8 cellular contexts compared by ENCODE assay signal in the genomic region with DNA sequence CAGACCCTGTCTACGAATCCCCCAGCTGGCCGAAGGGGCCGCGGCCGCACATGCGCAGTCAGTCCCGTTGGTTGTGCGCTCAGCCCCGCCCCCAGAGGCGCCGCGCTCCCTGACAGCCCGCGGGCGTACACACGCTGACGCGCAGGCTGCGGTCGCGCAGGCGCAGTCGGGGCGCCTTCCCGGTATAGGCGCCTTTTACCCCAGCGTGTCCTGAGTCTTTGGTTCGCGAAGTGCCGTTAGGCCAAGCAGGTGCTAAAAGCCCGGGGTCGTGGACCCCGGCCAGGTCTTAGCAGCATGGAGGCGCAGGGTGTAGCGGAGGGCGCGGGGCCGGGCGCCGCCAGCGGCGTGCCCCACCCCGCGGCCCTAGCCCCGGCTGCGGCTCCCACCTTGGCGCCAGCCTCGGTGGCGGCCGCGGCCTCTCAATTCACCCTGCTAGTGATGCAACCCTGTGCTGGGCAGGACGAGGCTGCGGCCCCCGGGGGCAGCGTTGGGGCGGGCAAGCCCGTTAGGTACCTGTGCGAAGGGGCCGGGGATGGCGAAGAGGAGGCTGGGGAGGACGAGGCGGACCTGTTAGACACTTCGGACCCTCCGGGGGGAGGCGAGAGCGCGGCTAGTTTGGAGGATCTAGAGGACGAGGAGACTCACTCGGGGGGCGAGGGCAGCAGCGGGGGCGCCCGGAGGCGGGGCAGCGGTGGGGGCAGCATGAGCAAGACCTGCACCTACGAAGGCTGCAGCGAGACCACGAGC. TPM values are rescaled to one million over a fixed set of nuclear protein-coding genes. Genes with fewer than 3 reads are reported as not detected.
DNase-seq lines count a peak whose midpoint lies in the region; ATAC-seq, FAIRE-seq and TF ChIP-seq lines count a peak whose summit lies in the region.

A gene with protein sequence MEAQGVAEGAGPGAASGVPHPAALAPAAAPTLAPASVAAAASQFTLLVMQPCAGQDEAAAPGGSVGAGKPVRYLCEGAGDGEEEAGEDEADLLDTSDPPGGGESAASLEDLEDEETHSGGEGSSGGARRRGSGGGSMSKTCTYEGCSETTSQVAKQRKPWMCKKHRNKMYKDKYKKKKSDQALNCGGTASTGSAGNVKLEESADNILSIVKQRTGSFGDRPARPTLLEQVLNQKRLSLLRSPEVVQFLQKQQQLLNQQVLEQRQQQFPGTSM (plus strand): TSS at position 159 of the 747 bp plus-strand sequence. CDS start 136 bp downstream, at position 295.

- H3F3A ChIP-seq in OCI-LY1 (ENCODE audit: insufficient read depth, low read length) = no peaks in the 10 kb centered on the region

- no peaks in the 10 kb centered on the region for H3K9me2 ChIP-seq in OCI-LY1 (ENCODE audit: low read depth, low read length)

- peak within 1 kb of the TSS; percentile 83 for H3K9ac ChIP-seq in OCI-LY1 (ENCODE audit: low read length)
- peak within 1 kb of the TSS; percentile 69 for H3K9ac ChIP-seq in endothelial cell of umbilical vein (replicated peaks; ENCODE audit: extremely low read depth, insufficient read depth, low read length)

- H3K4me3 ChIP-seq in OCI-LY1 (ENCODE audit: low read depth, low read length, poor library complexity, severe bottlenecking) = peak within 1 kb of the TSS; percentile 81
- peak within 1 kb of the TSS; percentile 62 to 93 (median 83) for H3K4me3 ChIP-seq in endothelial cell of umbilical vein (replicated peaks in 1 of 3; ENCODE audit: insufficient read depth in 1 of 3, low read depth in 1 of 3, low read length in 3 of 3)
- H3K4me3 ChIP-seq in mucosa of descending colon = peak within 1 kb of the TSS; percentile 62

- H3K36me3 ChIP-seq in OCI-LY1 (ENCODE audit: insufficient read depth, low read length) (no peaks in the 10 kb centered on the region), endothelial cell of umbilical vein (ENCODE audit: control insufficient read depth in 2 of 2, extremely low read depth in 1 of 2, insufficient read depth in 2 of 2, low read length in 2 of 2) (no peaks in the 10 kb centered on the region), mucosa of descending colon (ENCODE audit: low read depth) (no peaks in the 10 kb centered on the region)

- H3K9me3 ChIP-seq in OCI-LY1 (ENCODE audit: low read length) (no peaks in the 10 kb centered on the region), endothelial cell of umbilical vein (replicated peaks; ENCODE audit: control insufficient read depth, insufficient read depth, low read length) (no peaks in the 10 kb centered on the region), mucosa of descending colon (no peaks in the 10 kb centered on the region)

- ATAC-seq in GM21360 (IDR thresholded peaks at IDR 0.05; ENCODE audit: unreplicated experiment) = peak; percentile 83
- ATAC-seq in mucosa of descending colon = peak; percentile 99

- H3K4me2 ChIP-seq in OCI-LY1 (ENCODE audit: low read length) (peak within 1 kb of the TSS; percentile 99), endothelial cell of umbilical vein (ENCODE audit: insufficient read depth, low read length) (peak within 1 kb of the TSS; percentile 94)

- TF ChIP-seq CTCF in Calu3 (IDR thresholded peaks at IDR 0.05; ENCODE audit: unreplicated experiment) (no peak), OCI-LY1 (IDR thresholded peaks at IDR 0.05; ENCODE audit: low read length) (no peak), endothelial cell of umbilical vein (IDR thresholded peaks at IDR 0.05; ENCODE audit: extremely low read depth in 1 of 2, insufficient read depth in 1 of 2, low read depth in 1 of 2, low read length in 2 of 2) (peak in 1 of 2 donors; percentile 17), mucosa of descending colon (IDR thresholded peaks at IDR 0.05) (peak; percentile 7)

- peak within 1 kb of the TSS; percentile 93 for H3K4me3 Mint-ChIP-seq in Calu3 (ENCODE audit: low read depth, unreplicated experiment)

- H3K4me1 Mint-ChIP-seq in Calu3 (ENCODE audit: low read depth, unreplicated experiment) = peaks cover 21% of the 10 kb centered on the region

- H3K9me1 ChIP-seq in endothelial cell of umbilical vein (replicated peaks; ENCODE audit: control insufficient read depth, extremely low read depth, insufficient read depth, low read length) = no peaks in the 10 kb centered on the region

- peak; percentile 48 for TF ChIP-seq POLR2A in endothelial cell of umbilical vein (IDR thresholded peaks at IDR 0.05; ENCODE audit: low read depth, low read length)

- H3K9me3 Mint-ChIP-seq in Calu3 (ENCODE audit: low read depth, unreplicated experiment) = no peaks in the 10 kb centered on the region

- H3K4me1 ChIP-seq in OCI-LY1 (ENCODE audit: insufficient read depth, low read length, severe bottlenecking) (peaks cover 36% of the 10 kb centered on the region), endothelial cell of umbilical vein (ENCODE audit: control insufficient read depth, extremely low read depth, insufficient read depth, low read length) (peaks cover 35% of the 10 kb centered on the region), mucosa of descending colon (ENCODE audit: low read depth) (peaks cover 8% of the 10 kb centered on the region)

- POLR2A ChIA-PET in endothelial cell of umbilical vein (lab: Charles Lee) = no interaction called here

- peak; percentile 67 for FAIRE-seq in endothelial cell of umbilical vein (lab: Jason Lieb, UNC)

- H4K20me1 ChIP-seq in OCI-LY1 (ENCODE audit: insufficient read depth, low read length) (no peaks in the 10 kb centered on the region), endothelial cell of umbilical vein (replicated peaks; ENCODE audit: control insufficient read depth, extremely low read depth, insufficient read depth, low read length) (no peaks in the 10 kb centered on the region)

- intact Hi-C loops in Calu3 (cut with micrococcal nuclease; ENCODE audit: unreplicated experiment) = loop anchor here (5.0 kb wide), 1 partner anchor 57 kb away; no protein-coding TSS in a partner anchor
- intact Hi-C loops in endothelial cell of umbilical vein (cut with micrococcal nuclease) = loop anchor here (5.0 to 10.0 kb wide), 4 partner anchors 64 to 1526 kb away; a partner anchor contains a TSS
- intact Hi-C loops in mucosa of descending colon (cut with DNase I, micrococcal nuclease) = no loop called here

- CTCF ChIA-PET in Calu3 (lab: Charles Lee) (no interaction called here), endothelial cell of umbilical vein (lab: Charles Lee) (interaction anchor here (0.6 kb wide), 1 partner anchor 162 kb away, joined by 3 read pairs; no protein-coding TSS in a partner anchor)

- H3K27ac ChIP-seq in OCI-LY1 (ENCODE audit: low read depth, low read length, poor library complexity, severe bottlenecking) (peak within 1 kb of the TSS; percentile 39), endothelial cell of umbilical vein (ENCODE audit: insufficient read depth, low read depth, low read length) (peak within 1 kb of the TSS; percentile 44)

- peak within 1 kb of the TSS; percentile 98 for H2AFZ ChIP-seq in OCI-LY1 (ENCODE audit: low read length)
- H2AFZ ChIP-seq in endothelial cell of umbilical vein (ENCODE audit: low read depth, low read length) = peak within 1 kb of the TSS; percentile 97

- DNase-seq in Calu3 = peak; percentile 86
- peak; percentile 77 for DNase-seq in HT1080 (ENCODE audit: low read depth)
- peak; percentile 93 for DNase-seq in activated CD8-positive, alpha-beta memory T cell treated with anti-CD3 and anti-CD28 coated beads, Interleukin-2, amount 50 U/mL, for 4 hours
- peak; percentile 88 for DNase-seq in endothelial cell of umbilical vein (ENCODE audit: low read depth, low spot score)
- DNase-seq in mucosa of descending colon = peak; percentile 94
- DNase-seq in stimulated activated CD8-positive, alpha-beta memory T cell treated with anti-CD3 and anti-CD28 coated beads, Interleukin-4, amount 100 ng/mL, for 1 hour (ENCODE audit: low read depth in 2 of 2, low spot score in 1 of 2) = peak; percentile 73 to 86

- H3K27me3 Mint-ChIP-seq in Calu3 (ENCODE audit: unreplicated experiment) = no peaks in the 10 kb centered on the region

- peaks cover 20% of the 10 kb centered on the region for H3K36me3 Mint-ChIP-seq in Calu3 (ENCODE audit: insufficient read depth, unreplicated experiment)

- H3K79me2 ChIP-seq in OCI-LY1 (ENCODE audit: insufficient read depth, low read length) (peaks cover 28% of the 10 kb centered on the region), endothelial cell of umbilical vein (ENCODE audit: control insufficient read depth, insufficient read depth, low read length) (peaks cover 35% of the 10 kb centered on the region)

- dilution Hi-C loops in endothelial cell of umbilical vein (cut with MboI; ENCODE audit: extremely low pct_ligation_motif_present, low sequenced_read_pairs) = no loop called here

- peak within 1 kb of the TSS; percentile 61 for H3K27ac Mint-ChIP-seq in Calu3 (ENCODE audit: unreplicated experiment)

- H3K27me3 ChIP-seq in OCI-LY1 (ENCODE audit: insufficient read depth, low read length) = no peaks in the 10 kb centered on the region
- H3K27me3 ChIP-seq in endothelial cell of umbilical vein (ENCODE audit: control insufficient read depth in 2 of 2, insufficient read depth in 2 of 2, low read length in 2 of 2) = no peaks in the 10 kb centered on the region

- no TSS peak for BruUV-seq in Calu3 (replicated peaks; lab: Mats Ljungman, UMichigan)
- no TSS peak for BruUV-seq in endothelial cell of umbilical vein (replicated peaks; lab: Mats Ljungman, UMichigan)

TF ChIP-seq in endothelial cell of umbilical vein, 7 proteins besides CTCF, POLR2A, EP300 and RAD21:
- TF ChIP-seq POLR2AphosphoS5 (IDR thresholded peaks at IDR 0.05; ENCODE audit: insufficient read depth, low read depth, low read length) (peak; percentile 59), FOS (IDR thresholded peaks at IDR 0.05; ENCODE audit: borderline replicate concordance, insufficient read depth, low read length) (no peak)
- TF ChIP-seq, protein P1, sequence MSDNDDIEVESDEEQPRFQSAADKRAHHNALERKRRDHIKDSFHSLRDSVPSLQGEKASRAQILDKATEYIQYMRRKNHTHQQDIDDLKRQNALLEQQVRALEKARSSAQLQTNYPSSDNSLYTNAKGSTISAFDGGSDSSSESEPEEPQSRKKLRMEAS (IDR thresholded peaks at IDR 0.05; ENCODE audit: insufficient read depth, insufficient read length) = peak; percentile 34

RNA-seq across cellular contexts. Expression of the gene that starts here (rescaled TPM):
- total RNA-seq in Calu3 (2022) = 3.8 and 6.2 TPM in 2 replicates
- total RNA-seq in HT1080 (2014; rRNA removed; shearing (Covaris generic)) = 2.0 and 2.3 TPM in 2 replicates
- 7.7 and 8.3 TPM in 2 replicates for polyA plus RNA-seq in HT1080 (2015; cell fraction: cytosol; rRNA removed)
- polyA plus RNA-seq in HT1080 (2015; cell fraction: nucleus; rRNA removed) = 13.6 and 14.1 TPM in 2 replicates
- 7.2 and 9.0 TPM in 2 replicates for total RNA-seq in endothelial cell of umbilical vein
- 2.3 and 3.0 TPM in 2 replicates for polyA plus RNA-seq in endothelial cell of umbilical vein
- 3.9 and 4.0 TPM in 2 replicates for polyA plus RNA-seq in endothelial cell of umbilical vein (2011; cell fraction: cytosol; rRNA removed)
- 4.5 and 6.4 TPM in 2 replicates for polyA plus RNA-seq in endothelial cell of umbilical vein (2011; cell fraction: nucleus; rRNA removed)
- 7.1 TPM in 2 replicates for polyA plus RNA-seq in endothelial cell of umbilical vein (2012)
- polyA minus RNA-seq in endothelial cell of umbilical vein = 1.1 and 2.2 TPM in 2 replicates
- polyA minus RNA-seq in endothelial cell of umbilical vein (2011; cell fraction: cytosol; rRNA and poly(A)+ RNA removed) = 1.9 TPM
- 2.0 and 3.1 TPM in 2 replicates for polyA minus RNA-seq in endothelial cell of umbilical vein (2011; cell fraction: nucleus; rRNA and poly(A)+ RNA removed)
- total RNA-seq in mucosa of descending colon = 1 to 10 TPM; 5.0 to 6.3 (median 5.9) TPM

Comparison
In these comparisons a context has a peak if more than half of its experiments do, and no peak if none do; other contexts are left out.
1. Peak in every context shown above with its lines: DNase-seq, ATAC-seq, H3K4me3 ChIP-seq and H3K27ac ChIP-seq.
2. intact Hi-C loops: an anchor here in Calu3 (5.0 kb wide) and endothelial cell of umbilical vein (5.0 to 10.0 kb wide); none called in mucosa of descending colon.